Comparison of ENCODE assay signal across 8 cellular contexts in the genomic region with DNA sequence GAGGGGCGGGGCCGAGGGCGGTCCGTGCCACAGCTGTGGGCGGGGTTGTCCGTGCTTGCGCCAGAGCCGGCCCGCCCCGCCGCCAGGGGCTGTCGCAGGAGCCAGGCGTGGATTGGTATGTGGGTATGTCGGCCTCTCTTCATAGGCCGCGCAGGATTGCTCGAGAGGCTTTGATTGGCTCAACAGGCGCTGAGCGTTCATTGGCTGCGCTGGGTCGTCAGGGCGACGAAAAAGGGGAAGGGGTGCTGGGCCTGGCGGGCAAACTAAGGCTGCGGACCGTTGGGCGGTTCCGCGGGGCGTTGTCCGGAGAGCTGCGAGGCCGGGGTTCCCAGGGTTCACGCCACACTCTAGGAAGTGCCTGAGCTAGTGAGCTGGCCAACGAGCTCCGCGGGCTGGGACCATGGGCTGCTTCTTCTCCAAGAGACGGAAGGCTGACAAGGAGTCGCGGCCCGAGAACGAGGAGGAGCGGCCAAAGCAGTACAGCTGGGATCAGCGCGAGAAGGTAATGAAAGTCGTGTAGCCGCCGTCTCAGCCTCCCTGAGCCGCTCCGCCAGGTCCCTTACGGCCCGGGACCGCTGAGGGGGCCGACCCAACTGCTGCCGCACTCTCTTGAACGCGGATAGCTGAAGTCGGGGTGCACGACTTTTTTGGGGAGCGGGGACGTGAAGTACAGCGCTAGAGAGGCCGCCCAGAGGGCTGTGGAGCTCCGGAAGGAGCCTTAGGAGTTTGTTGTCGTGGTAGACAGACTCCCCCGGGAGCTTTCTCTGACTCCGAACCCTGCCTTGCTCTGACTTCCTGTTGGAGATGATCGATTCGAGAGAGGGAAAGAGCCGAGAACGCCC. TPM values are rescaled to one million over a fixed set of nuclear protein-coding genes. Genes with fewer than 3 reads are reported as not detected.
DNase-seq lines count a peak whose midpoint lies in the region; ATAC-seq and TF ChIP-seq lines count a peak whose summit lies in the region.

A gene (plus strand): TSS at position 343 of the 842 bp plus-strand sequence. CDS start 58 bp downstream, at position 401.

- peaks cover 11 to 46% (median 28%) of the 10 kb centered on the region in 6 donors for H3K4me1 ChIP-seq in spleen

- 0 to 45% (median 2%) methylated on average over 35 to 71 of the region's 71 CpGs for WGBS in spleen, 5 donors

- no peaks in the 10 kb centered on the region for H3K9me3 ChIP-seq in spleen

- ATAC-seq in GM19023 (IDR thresholded peaks at IDR 0.05; ENCODE audit: unreplicated experiment): peak; percentile 92
- peak; percentile 88 for ATAC-seq in HG03196 (IDR thresholded peaks at IDR 0.05; ENCODE audit: unreplicated experiment)

- TF ChIP-seq POLR2A in spleen (IDR thresholded peaks at IDR 0.05): peak in 2 of 3 donors; percentile 29 to 84

- no peaks in the 10 kb centered on the region for H3K27me3 ChIP-seq in spleen (replicated peaks in 1 of 7)

- peak in 10 of 11 experiments; percentile 20 to 63 (median 47) for TF ChIP-seq CTCF in spleen (IDR thresholded peaks at IDR 0.05 in 8 of 11, conservative IDR thresholded peaks at IDR 0.05 in 3 of 11)

- DNase-seq in AG08396 (ENCODE audit: low spot score) (peak; percentile 84), NCI-H226 (peak; percentile 94), cerebellar cortex (ENCODE audit: low spot score) (peak; percentile 93), iris pigment epithelial cell (ENCODE audit: low read depth) (peak; percentile 95), spleen (peak; percentile 95)
- peak; percentile 67 for DNase-seq in activated CD4-positive, CD25-positive, alpha-beta regulatory T cell treated with anti-CD3 and anti-CD28 coated beads, Interleukin-2, amount 50 U/mL, for 16 hours (ENCODE audit: low read depth, low spot score)

- intact Hi-C loops in spleen (cut with DNase I; ENCODE audit: low total_unique reads): no loop called here

- no peaks in the 10 kb centered on the region for H3K36me3 ChIP-seq in spleen

- peak within 1 kb of the TSS; percentile 80 to 98 (median 93) for H3K27ac ChIP-seq in spleen

- H3K4me3 ChIP-seq in spleen: peak within 1 kb of the TSS; percentile 44 to 87 (median 59)

RNA-seq across cellular contexts. Expression of the gene that starts here (rescaled TPM):
- total RNA-seq in spleen: 10 to 100 TPM; 16.8 to 26.5 (median 18.6) TPM
- 1 to 10 TPM; 6.8 to 9.3 (median 8.7) TPM for polyA plus RNA-seq in spleen

Comparison
In these comparisons a context has a peak if more than half of its experiments do, and no peak if none do; other contexts are left out.
1. Peak in every context shown above with its lines: DNase-seq, ATAC-seq, H3K4me3 ChIP-seq and H3K27ac ChIP-seq.